ENCODE assay signal across 11 cellular contexts in the genomic region with DNA sequence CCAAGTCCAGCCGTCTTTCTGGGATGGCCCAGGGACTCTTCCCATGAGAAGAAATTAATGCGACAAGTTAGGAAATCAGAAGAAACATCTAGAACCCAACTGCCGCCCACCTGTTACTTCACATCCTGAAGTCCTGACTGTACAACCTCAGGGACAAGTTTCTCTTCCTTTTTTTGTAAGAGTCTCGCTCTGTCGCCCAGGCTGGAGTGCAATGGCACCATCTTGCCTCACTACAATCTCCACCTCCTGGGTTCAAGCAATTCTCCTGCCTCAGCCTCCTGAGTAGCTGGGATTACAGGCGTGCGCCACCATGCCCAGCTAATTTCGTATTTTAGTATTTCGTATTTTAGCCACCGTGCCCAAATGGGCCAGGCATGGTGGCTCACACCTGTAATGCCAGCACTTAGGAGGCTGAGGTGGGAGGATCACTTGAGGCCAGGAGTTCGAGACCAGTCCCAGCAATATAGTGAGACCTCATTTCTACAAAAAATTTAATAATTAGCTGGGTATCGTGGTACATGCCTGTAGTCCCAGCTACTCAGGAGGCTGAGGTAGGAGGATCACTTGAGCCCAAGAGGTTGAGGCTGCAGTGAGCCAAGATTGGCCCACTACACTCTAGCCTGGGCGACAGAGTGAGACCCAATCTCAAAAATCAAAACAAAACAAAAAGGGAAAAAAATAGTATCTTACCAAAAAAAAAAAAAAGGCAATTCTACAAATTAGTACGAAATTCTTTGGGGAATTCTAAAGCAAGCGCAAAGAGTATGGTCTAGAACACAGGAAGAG.
DNase-seq lines count a peak whose midpoint lies in the region; ATAC-seq and TF ChIP-seq lines count a peak whose summit lies in the region.
"Had no signal": no experiment of that assay in that cellular context is flagged by ENCODE, and none has a peak within 500 bp of the region (broad histone marks: within the 10 kb centered on the region; RNA-seq: fewer than 3 reads in every experiment).

No MANE protein-coding gene starts in this region.

- DNase-seq in AG20443 (ENCODE audit: low spot score) (peak; percentile 2), RWPE1 (ENCODE audit: low spot score) (no peak), iPS-NIHi11 (ENCODE audit: low spot score) (no peak), NCI-H2196 treated with DMSO at 0.1 percent for 48 hours (lab: John Stamatoyannopoulos, UW; ENCODE audit: unreplicated experiment) (no peak), OCI-M1 (lab: John Stamatoyannopoulos, UW) (no peak)
- DNase-seq: uterus had no signal

- POLR2A ChIA-PET in RWPE1 (lab: Yijun Ruan, JAX; ENCODE audit: low non-redundant PET), result no interaction called here

- ATAC-seq in GM18907 (IDR thresholded peaks at IDR 0.05; ENCODE audit: unreplicated experiment) (peak; percentile 10), HG02973 (IDR thresholded peaks at IDR 0.05; ENCODE audit: unreplicated experiment) (peak; percentile 14), HG03139 (IDR thresholded peaks at IDR 0.05; ENCODE audit: unreplicated experiment) (no peak)
- ATAC-seq: Panc1 had no signal

- CTCF ChIA-PET in RWPE1 (lab: Yijun Ruan, JAX), result interaction anchor here (0.6 kb wide), 1 partner anchor 171 kb away, joined by 5 read pairs; no protein-coding TSS in a partner anchor

- peak overlapping the region; percentile 17; the same call in 1 of the 2 replicates for H3K27ac ChIP-seq in RWPE1
- H3K27ac ChIP-seq: cardiac muscle cell, uterus had no signal

- TF ChIP-seq CTCF in RWPE1 (conservative IDR thresholded peaks at IDR 0.05; ENCODE audit: low read depth), result no peak
